In genomic region chr10:7787857-7788639, GRCh38 we compare ENCODE assay signal across 1 cellular context.
A peak's percentile ranks its signal among the peaks of the same experiment; 100 is the strongest.
TF ChIP-seq lines count a peak whose summit lies in the region.

Gene ATP5F1C, plus strand, starts transcription at chr10:7788177. Its CDS starts 31 bp downstream, at chr10:7788208.
Gene KIN, minus strand, starts transcription at chr10:7787993. Its CDS starts 60 bp downstream, at chr10:7787933.

TF ChIP-seq in A549, 52 proteins besides CTCF, POLR2A, EP300 and RAD21 (continued from another document):
- TF ChIP-seq PHF8 (IDR thresholded peaks at IDR 0.05; ENCODE audit: borderline replicate concordance, low read depth), result peak; percentile 52; the same call in 1 of the 2 replicates
